19 cellular contexts compared by ENCODE assay signal in the genomic region with DNA sequence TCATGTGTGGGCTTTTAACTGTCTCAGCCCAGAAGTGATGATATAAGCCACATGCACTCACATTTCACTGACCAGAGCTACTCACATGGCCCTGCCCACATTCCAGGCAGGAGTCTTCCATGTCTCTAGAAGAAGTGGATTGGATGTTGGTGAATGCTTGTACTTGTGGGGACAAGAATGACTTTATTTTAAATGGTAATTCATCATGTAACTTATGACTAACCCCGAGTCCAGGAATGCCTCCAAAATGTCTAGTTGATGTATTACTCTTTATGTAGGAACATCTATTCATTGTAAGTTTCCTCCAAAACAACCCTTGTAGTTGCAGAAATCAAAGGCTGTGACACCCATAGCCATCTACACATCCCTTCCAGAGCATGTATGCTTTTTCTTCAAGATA. TPM values are rescaled to one million over a fixed set of nuclear protein-coding genes. Genes with fewer than 3 reads are reported as not detected.
DNase-seq lines count a peak whose midpoint lies in the region; ATAC-seq and TF ChIP-seq lines count a peak whose summit lies in the region.
"Had no signal": no experiment of that assay in that cellular context is flagged by ENCODE, and none has a peak within 500 bp of the region (broad histone marks: within the 10 kb centered on the region; RNA-seq: fewer than 3 reads in every experiment).

No MANE protein-coding gene starts in this region.

- H3K36me3 Mint-ChIP-seq in activated CD8-positive, alpha-beta T cell treated with anti-CD3 and anti-CD28 coated beads, Interleukin-2, amount 10 ng/mL, durations not matched to agents 7 days and 5 days (ENCODE audit: low read depth) = no peaks in the 10 kb centered on the region
- H3K36me3 Mint-ChIP-seq: brain had no signal

- TF ChIP-seq CTCF in cardiac fibroblast (IDR thresholded peaks at IDR 0.05; ENCODE audit: low read depth, low read length) (no peak), GM20000 (IDR thresholded peaks at IDR 0.05; ENCODE audit: extremely low read depth, missing control alignments) (no peak)

- no peak overlapping the region for H3K4me3 ChIP-seq in cardiac fibroblast (replicated peaks in 1 of 2; ENCODE audit: low read depth in 2 of 2, low read length in 2 of 2)
- H3K4me3 ChIP-seq: left ventricle myocardium inferior, upper lobe of right lung had no signal

- H3K9me3 Mint-ChIP-seq in activated CD8-positive, alpha-beta T cell treated with anti-CD3 and anti-CD28 coated beads, Interleukin-2, amount 10 ng/mL, durations not matched to agents 7 days and 5 days (ENCODE audit: insufficient read depth) = no peaks in the 10 kb centered on the region
- H3K9me3 Mint-ChIP-seq: endodermal cell, nephron had no signal

- no peak for ATAC-seq in HG02623 (IDR thresholded peaks at IDR 0.05; ENCODE audit: unreplicated experiment)
- ATAC-seq in activated CD8-positive, alpha-beta T cell treated with anti-CD3 and anti-CD28 coated beads, Interleukin-2, amount 10 ng/mL, durations not matched to agents 7 days and 5 days = no peak
- ATAC-seq: upper lobe of right lung had no signal

- POLR2A ChIA-PET in activated CD8-positive, alpha-beta T cell treated with anti-CD3 and anti-CD28 coated beads, Interleukin-2, amount 10 ng/mL, durations not matched to agents 7 days and 5 days (lab: Charles Lee) = no interaction called here

- H3K4me1 Mint-ChIP-seq in activated CD8-positive, alpha-beta T cell treated with anti-CD3 and anti-CD28 coated beads, Interleukin-2, amount 10 ng/mL, durations not matched to agents 7 days and 5 days (ENCODE audit: low read depth) = peaks cover 9% of the 10 kb centered on the region

- H3K27me3 Mint-ChIP-seq in activated CD8-positive, alpha-beta T cell treated with anti-CD3 and anti-CD28 coated beads, Interleukin-2, amount 10 ng/mL, durations not matched to agents 7 days and 5 days (ENCODE audit: low read depth) = peaks cover 36% of the 10 kb centered on the region

- DNase-seq in EH (ENCODE audit: low read depth) (peak; percentile 77), LHCN-M2 (ENCODE audit: low read depth) (peak; percentile 59), cardiac fibroblast (ENCODE audit: low read depth in 2 of 2) (peak; percentile 29 to 68), kidney tubule cell (ENCODE audit: low spot score) (peak; percentile 94), GM20000 (ENCODE audit: low spot score) (no peak)
- DNase-seq in activated CD8-positive, alpha-beta T cell treated with anti-CD3 and anti-CD28 coated beads, Interleukin-2, amount 10 ng/mL, durations not matched to agents 7 days and 5 days = no peak
- DNase-seq in stimulated activated naive CD4-positive, alpha-beta T cell (lab: John Stamatoyannopoulos, UW) = no peak
- DNase-seq: activated CD4-positive, alpha-beta T cell treated with anti-CD3 and anti-CD28 coated beads, Interleukin-2, amount 50 U/mL, for 1 hour; endodermal cell; hippocampal formation; Karpas-422; left ventricle myocardium inferior; NCI-H524; stimulated activated CD4-positive, alpha-beta T cell treated with anti-CD3 and anti-CD28 coated beads, Interleukin-1b, Interleukin-23, amount 100 ng/mL, for 48 hours; upper lobe of right lung had no signal

- H3K4me3 Mint-ChIP-seq in activated CD8-positive, alpha-beta T cell treated with anti-CD3 and anti-CD28 coated beads, Interleukin-2, amount 10 ng/mL, durations not matched to agents 7 days and 5 days = no peak overlapping the region
- H3K4me3 Mint-ChIP-seq: brain, endodermal cell, nephron had no signal

- H3K27ac Mint-ChIP-seq in activated CD8-positive, alpha-beta T cell treated with anti-CD3 and anti-CD28 coated beads, Interleukin-2, amount 10 ng/mL, durations not matched to agents 7 days and 5 days = no peak overlapping the region
- H3K27ac Mint-ChIP-seq: brain, endodermal cell, nephron had no signal

- CTCF ChIA-PET in activated CD8-positive, alpha-beta T cell treated with anti-CD3 and anti-CD28 coated beads, Interleukin-2, amount 10 ng/mL, durations not matched to agents 7 days and 5 days (lab: Charles Lee) = interaction anchor here (0.6 to 3.5 kb wide), 14 partner anchors 8 to 320 kb away, joined by 3 to 26 read pairs (median 6); partner anchors contain the start of gene CAMK1G

RNA-seq across cellular contexts. Expression of gene CAMK1G, which starts 15.7 kb away (rescaled TPM):
- not detected in 2 replicates for total RNA-seq in LHCN-M2 (2014; rRNA removed)
- not detected for polyA plus RNA-seq in LHCN-M2 (2012)
- not detected for total RNA-seq in activated CD8-positive, alpha-beta T cell treated with anti-CD3 and anti-CD28 coated beads, Interleukin-2, amount 10 ng/mL, durations not matched to agents 7 days and 5 days
- total RNA-seq: left ventricle myocardium inferior; T-helper 2 cell treated with Interferon-gamma antibody and Interleukin-4, amounts not matched to agents 100 ng/mL and 5 ng/mL, for 36 hours had no signal

Comparison
In these comparisons a context has a peak if more than half of its experiments do, and no peak if none do; other contexts are left out.
1. DNase-seq: peak in EH (single experiment), LHCN-M2 (single experiment), cardiac fibroblast (2 of 2) and kidney tubule cell (single experiment); none in GM20000 (single experiment), activated CD8-positive, alpha-beta T cell treated with anti-CD3 and anti-CD28 coated beads, Interleukin-2, amount 10 ng/mL, durations not matched to agents 7 days and 5 days (single experiment) and stimulated activated naive CD4-positive, alpha-beta T cell (0 of 6).